In genomic region chr17:55326030-55326429, GRCh38 we compare ENCODE assay signal across 1 cellular context.
A peak's percentile ranks its signal among the peaks of the same experiment; 100 is the strongest.
TF ChIP-seq lines count a peak whose summit lies in the region.

No MANE protein-coding gene starts in this region.

TF ChIP-seq in HepG2, 621 proteins besides CTCF, POLR2A, EP300 and RAD21 (continues in another document):
- TF ChIP-seq HDAC1 (CRISPR knock-in tag; IDR thresholded peaks at IDR 0.05) (no peak), ZBTB42 (CRISPR knock-in tag; IDR thresholded peaks at IDR 0.05) (no peak), ZNF512B (CRISPR knock-in tag; IDR thresholded peaks at IDR 0.05; ENCODE audit: borderline replicate concordance) (no peak), ZNF451 (CRISPR knock-in tag; IDR thresholded peaks at IDR 0.05) (no peak), ZBTB1 (CRISPR knock-in tag; IDR thresholded peaks at IDR 0.05; ENCODE audit: borderline replicate concordance) (no peak), CEBPB (IDR thresholded peaks at IDR 0.05; ENCODE audit: borderline replicate concordance, low read depth, low read length) (no peak), HCFC1 (IDR thresholded peaks at IDR 0.05; ENCODE audit: low read depth, low read length) (no peak), ZNF691 (CRISPR knock-in tag; IDR thresholded peaks at IDR 0.05; ENCODE audit: borderline replicate concordance, low read depth) (no peak), ZFP90 (CRISPR knock-in tag; IDR thresholded peaks at IDR 0.05; ENCODE audit: borderline replicate concordance) (0 out of 2 replicates have a peak, but pooled peaks have one; percentile 67), XRCC5 (optimal IDR thresholded peaks at IDR 0.05; ENCODE audit: low read length) (no peak), PHF21A (CRISPR knock-in tag; IDR thresholded peaks at IDR 0.05) (no peak), ZNF766 (CRISPR knock-in tag; IDR thresholded peaks at IDR 0.05; ENCODE audit: borderline replicate concordance) (no peak), REPIN1 (CRISPR knock-in tag; IDR thresholded peaks at IDR 0.05; ENCODE audit: borderline replicate concordance, low read depth) (0 out of 2 replicates have a peak, but pooled peaks have one; percentile 32), CC2D1A (CRISPR knock-in tag; IDR thresholded peaks at IDR 0.05) (no peak), HBP1 (CRISPR knock-in tag; IDR thresholded peaks at IDR 0.05; ENCODE audit: low read depth) (no peak), DMAP1 (CRISPR knock-in tag; IDR thresholded peaks at IDR 0.05) (no peak), POGZ (CRISPR knock-in tag; IDR thresholded peaks at IDR 0.05) (no peak), SMARCC2 (IDR thresholded peaks at IDR 0.05) (no peak), ZFP82 (CRISPR knock-in tag; IDR thresholded peaks at IDR 0.05; ENCODE audit: borderline replicate concordance) (no peak), ZNF362 (CRISPR knock-in tag; IDR thresholded peaks at IDR 0.05; ENCODE audit: borderline replicate concordance) (no peak), ZNF598 (CRISPR knock-in tag; IDR thresholded peaks at IDR 0.05; ENCODE audit: borderline replicate concordance) (no peak), ZNF709 (CRISPR knock-in tag; IDR thresholded peaks at IDR 0.05) (no peak), ZNF547 (CRISPR knock-in tag; IDR thresholded peaks at IDR 0.05) (no peak), DR1 (CRISPR knock-in tag; IDR thresholded peaks at IDR 0.05) (no peak), HNRNPH1 (optimal IDR thresholded peaks at IDR 0.05; ENCODE audit: low read depth, low read length) (no peak), NFYC (CRISPR knock-in tag; IDR thresholded peaks at IDR 0.05) (no peak), SMAD9 (CRISPR knock-in tag; IDR thresholded peaks at IDR 0.05) (no peak), IRX3 (CRISPR knock-in tag; IDR thresholded peaks at IDR 0.05; ENCODE audit: borderline replicate concordance, low read depth) (0 out of 2 replicates have a peak, but pooled peaks have one; percentile 56), ZNF724P (CRISPR knock-in tag; IDR thresholded peaks at IDR 0.05; ENCODE audit: borderline replicate concordance) (no peak), THAP11 (CRISPR knock-in tag; IDR thresholded peaks at IDR 0.05) (no peak), ATF5 (CRISPR knock-in tag; IDR thresholded peaks at IDR 0.05; ENCODE audit: low read depth) (no peak), EHMT2 (IDR thresholded peaks at IDR 0.05; ENCODE audit: borderline replicate concordance, low read depth, low read length) (no peak), FLYWCH1 (CRISPR knock-in tag; IDR thresholded peaks at IDR 0.05) (no peak), MEIS1 (CRISPR knock-in tag; IDR thresholded peaks at IDR 0.05; ENCODE audit: borderline replicate concordance) (no peak), CHD4 (IDR thresholded peaks at IDR 0.05; ENCODE audit: borderline replicate concordance, low read length) (no peak), BCL6 (CRISPR knock-in tag; IDR thresholded peaks at IDR 0.05) (no peak), POLR2G (IDR thresholded peaks at IDR 0.05; ENCODE audit: low read depth, low read length) (peak; percentile 72), HMG20B (CRISPR knock-in tag; conservative IDR thresholded peaks at IDR 0.05) (no peak), PCBP1 (IDR thresholded peaks at IDR 0.05; ENCODE audit: borderline replicate concordance, low read depth, low read length) (no peak), RBM22 (optimal IDR thresholded peaks at IDR 0.05; ENCODE audit: low read length) (peak; percentile 93), NR3C1 (CRISPR knock-in tag; IDR thresholded peaks at IDR 0.05) (no peak), RFXAP (CRISPR knock-in tag; IDR thresholded peaks at IDR 0.05; ENCODE audit: borderline replicate concordance) (no peak), ZNF30 (CRISPR knock-in tag; IDR thresholded peaks at IDR 0.05) (no peak), ERF (CRISPR knock-in tag; IDR thresholded peaks at IDR 0.05) (no peak), HOMEZ (CRISPR knock-in tag; IDR thresholded peaks at IDR 0.05; ENCODE audit: low read depth) (no peak), SOX5 (CRISPR knock-in tag; IDR thresholded peaks at IDR 0.05; ENCODE audit: borderline replicate concordance) (peak; percentile 21; the same call in 1 of the 2 replicates), PAF1 (CRISPR knock-in tag; IDR thresholded peaks at IDR 0.05) (peak; percentile 24; the same call in 1 of the 2 replicates), ZNF781 (CRISPR knock-in tag; IDR thresholded peaks at IDR 0.05; ENCODE audit: borderline replicate concordance, not compliant biosample characterization) (peak; percentile 40), GATAD2A (CRISPR knock-in tag; IDR thresholded peaks at IDR 0.05) (no peak), ZNF496 (CRISPR knock-in tag; IDR thresholded peaks at IDR 0.05; ENCODE audit: insufficient replicate concordance) (no peak), ZNF205 (CRISPR knock-in tag; IDR thresholded peaks at IDR 0.05) (no peak), MED1 (CRISPR knock-in tag; IDR thresholded peaks at IDR 0.05) (peak; percentile 16; the same call in 1 of the 2 replicates), ZNF232 (CRISPR knock-in tag; IDR thresholded peaks at IDR 0.05; ENCODE audit: borderline replicate concordance) (no peak), SP4 (CRISPR knock-in tag; IDR thresholded peaks at IDR 0.05) (no peak), FOXK1 (CRISPR knock-in tag; IDR thresholded peaks at IDR 0.05; ENCODE audit: borderline replicate concordance, low read depth) (no peak; the same call in 1 of the 2 replicates)
- TF ChIP-seq, protein P1, sequence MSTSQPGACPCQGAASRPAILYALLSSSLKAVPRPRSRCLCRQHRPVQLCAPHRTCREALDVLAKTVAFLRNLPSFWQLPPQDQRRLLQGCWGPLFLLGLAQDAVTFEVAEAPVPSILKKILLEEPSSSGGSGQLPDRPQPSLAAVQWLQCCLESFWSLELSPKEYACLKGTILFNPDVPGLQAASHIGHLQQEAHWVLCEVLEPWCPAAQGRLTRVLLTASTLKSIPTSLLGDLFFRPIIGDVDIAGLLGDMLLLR (CRISPR knock-in tag; IDR thresholded peaks at IDR 0.05), result no peak
- TF ChIP-seq, protein P2, sequence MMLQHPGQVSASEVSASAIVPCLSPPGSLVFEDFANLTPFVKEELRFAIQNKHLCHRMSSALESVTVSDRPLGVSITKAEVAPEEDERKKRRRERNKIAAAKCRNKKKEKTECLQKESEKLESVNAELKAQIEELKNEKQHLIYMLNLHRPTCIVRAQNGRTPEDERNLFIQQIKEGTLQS (CRISPR knock-in tag; IDR thresholded peaks at IDR 0.05), result no peak
- TF ChIP-seq, protein P3, sequence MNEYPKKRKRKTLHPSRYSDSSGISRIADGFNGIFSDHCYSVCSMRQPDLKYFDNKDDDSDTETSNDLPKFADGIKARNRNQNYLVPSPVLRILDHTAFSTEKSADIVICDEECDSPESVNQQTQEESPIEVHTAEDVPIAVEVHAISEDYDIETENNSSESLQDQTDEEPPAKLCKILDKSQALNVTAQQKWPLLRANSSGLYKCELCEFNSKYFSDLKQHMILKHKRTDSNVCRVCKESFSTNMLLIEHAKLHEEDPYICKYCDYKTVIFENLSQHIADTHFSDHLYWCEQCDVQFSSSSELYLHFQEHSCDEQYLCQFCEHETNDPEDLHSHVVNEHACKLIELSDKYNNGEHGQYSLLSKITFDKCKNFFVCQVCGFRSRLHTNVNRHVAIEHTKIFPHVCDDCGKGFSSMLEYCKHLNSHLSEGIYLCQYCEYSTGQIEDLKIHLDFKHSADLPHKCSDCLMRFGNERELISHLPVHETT (CRISPR knock-in tag; conservative IDR thresholded peaks at IDR 0.05), result no peak
- TF ChIP-seq, protein P4, sequence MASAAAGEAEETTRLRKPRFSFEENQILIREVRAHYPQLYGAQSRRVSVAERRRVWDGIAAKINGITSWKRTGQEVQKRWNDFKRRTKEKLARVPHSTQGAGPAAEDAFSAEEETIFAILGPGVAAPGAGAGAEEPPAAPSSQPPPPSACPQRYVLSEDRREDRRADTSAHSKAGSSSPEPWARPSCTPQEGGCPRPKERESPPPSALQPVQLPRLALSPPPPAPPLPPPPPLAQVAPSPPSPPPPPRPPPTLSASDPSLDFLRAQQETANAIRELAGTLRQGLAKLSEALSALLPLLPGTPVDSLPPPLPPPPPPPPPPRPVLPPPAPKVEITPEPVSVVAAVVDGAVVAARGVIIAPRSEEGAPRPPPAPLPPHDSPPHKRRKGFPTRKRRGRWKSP (CRISPR knock-in tag; IDR thresholded peaks at IDR 0.05), result no peak
- TF ChIP-seq, protein P5, sequence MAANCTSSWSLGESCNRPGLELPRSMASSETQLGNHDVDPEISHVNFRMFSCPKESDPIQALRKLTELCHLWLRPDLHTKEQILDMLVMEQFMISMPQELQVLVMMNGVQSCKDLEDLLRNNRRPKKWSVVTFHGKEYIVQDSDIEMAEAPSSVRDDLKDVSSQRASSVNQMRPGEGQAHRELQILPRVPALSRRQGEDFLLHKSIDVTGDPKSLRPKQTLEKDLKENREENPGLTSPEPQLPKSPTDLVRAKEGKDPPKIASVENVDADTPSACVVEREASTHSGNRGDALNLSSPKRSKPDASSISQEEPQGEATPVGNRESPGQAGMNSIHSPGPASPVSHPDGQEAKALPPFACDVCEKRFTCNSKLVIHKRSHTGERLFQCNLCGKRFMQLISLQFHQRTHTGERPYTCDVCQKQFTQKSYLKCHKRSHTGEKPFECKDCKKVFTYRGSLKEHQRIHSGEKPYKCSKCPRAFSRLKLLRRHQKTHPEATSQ (CRISPR knock-in tag; IDR thresholded peaks at IDR 0.05; ENCODE audit: borderline replicate concordance), result no peak
- TF ChIP-seq, protein P6, sequence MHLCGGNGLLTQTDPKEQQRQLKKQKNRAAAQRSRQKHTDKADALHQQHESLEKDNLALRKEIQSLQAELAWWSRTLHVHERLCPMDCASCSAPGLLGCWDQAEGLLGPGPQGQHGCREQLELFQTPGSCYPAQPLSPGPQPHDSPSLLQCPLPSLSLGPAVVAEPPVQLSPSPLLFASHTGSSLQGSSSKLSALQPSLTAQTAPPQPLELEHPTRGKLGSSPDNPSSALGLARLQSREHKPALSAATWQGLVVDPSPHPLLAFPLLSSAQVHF (CRISPR knock-in tag; IDR thresholded peaks at IDR 0.05), result no peak
- TF ChIP-seq, protein P7, sequence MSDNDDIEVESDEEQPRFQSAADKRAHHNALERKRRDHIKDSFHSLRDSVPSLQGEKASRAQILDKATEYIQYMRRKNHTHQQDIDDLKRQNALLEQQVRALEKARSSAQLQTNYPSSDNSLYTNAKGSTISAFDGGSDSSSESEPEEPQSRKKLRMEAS (IDR thresholded peaks at IDR 0.05), result no peak
